Comparison of ENCODE assay signal across 2 cellular contexts in the genomic region with DNA sequence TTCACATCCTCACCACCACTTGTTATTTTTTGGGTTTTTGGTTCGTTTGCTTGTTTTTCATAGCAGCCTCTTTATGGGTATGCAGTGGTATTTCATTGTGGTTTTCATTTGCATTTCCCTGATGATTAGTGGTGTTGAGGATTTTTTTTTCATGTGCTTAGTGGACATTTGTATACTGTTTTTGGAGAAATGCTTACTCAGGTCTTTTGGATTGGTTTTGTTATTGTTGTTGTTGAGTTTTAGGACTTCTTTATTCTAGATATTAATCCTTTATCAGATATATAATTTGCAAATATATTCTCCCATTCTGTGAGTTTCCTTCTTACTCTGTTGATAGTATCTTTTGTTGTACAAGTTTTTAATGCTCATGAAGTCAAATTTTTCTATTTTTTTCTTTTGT.
A peak's percentile ranks its signal among the peaks of the same experiment; 100 is the strongest.
TF ChIP-seq lines count a peak whose summit lies in the region.

No MANE protein-coding gene starts in this region.

TF ChIP-seq in HepG2, 621 proteins besides CTCF, POLR2A, EP300 and RAD21:
- TF ChIP-seq CC2D1A (CRISPR knock-in tag; IDR thresholded peaks at IDR 0.05) (no peak), HBP1 (CRISPR knock-in tag; IDR thresholded peaks at IDR 0.05; ENCODE audit: low read depth) (no peak), MAFK (conservative IDR thresholded peaks at IDR 0.05 in 1 of 2, IDR thresholded peaks at IDR 0.05 in 1 of 2; ENCODE audit: low read length in 2 of 2) (peak; percentile 71 to 91), MAFF (IDR thresholded peaks at IDR 0.05; ENCODE audit: low read depth, low read length) (peak; percentile 83)

TF ChIP-seq in H1, 55 proteins besides CTCF, POLR2A, EP300 and RAD21:
- peak; percentile 22; the same call in 1 of the 2 replicates for TF ChIP-seq MAFK (IDR thresholded peaks at IDR 0.05; ENCODE audit: low read depth, low read length)
- no peak for TF ChIP-seq SUZ12 (IDR thresholded peaks at IDR 0.05; ENCODE audit: low read length)
TF ChIP-seq in H1: peak in this region for 1.
